1 cellular context compared by ENCODE assay signal in genomic region chr1:198185101-198185500, GRCh38.
TF ChIP-seq lines count a peak whose summit lies in the region.

No MANE protein-coding gene starts in this region.

TF ChIP-seq in HEK293, 187 proteins besides CTCF, POLR2A, EP300 and RAD21 (continued from another document):
- no peak for TF ChIP-seq ZBTB11 (tag by site-specific recombination; conservative IDR thresholded peaks at IDR 0.05; ENCODE audit: low read depth)
